ENCODE assay signal across 8 cellular contexts in genomic region chr7:143382126-143382790, GRCh38. TPM values are rescaled to one million over a fixed set of nuclear protein-coding genes. Genes with fewer than 3 reads are reported as not detected.
DNase-seq lines count a peak whose midpoint lies in the region; ATAC-seq, FAIRE-seq and TF ChIP-seq lines count a peak whose summit lies in the region.

No MANE protein-coding gene starts in this region.

- intact Hi-C loops in left lung (cut with DNase I) (no loop called here), testis (cut with DNase I; ENCODE audit: low total_unique reads) (no loop called here)

- peak overlapping the region; percentile 28 for H3K27ac Mint-ChIP-seq in T-helper 2 cell treated with Interferon-gamma antibody and Interleukin-4, amounts not matched to agents 5 μg/mL and 100 μg/mL, for 36 hours
- H3K27ac Mint-ChIP-seq in astrocyte (ENCODE audit: unreplicated experiment), result peak overlapping the region; percentile 73

- no peaks in the 10 kb centered on the region for H3K27me3 Mint-ChIP-seq in T-helper 2 cell treated with Interferon-gamma antibody and Interleukin-4, amounts not matched to agents 5 μg/mL and 100 μg/mL, for 36 hours (ENCODE audit: low read depth)
- H3K27me3 Mint-ChIP-seq in astrocyte (ENCODE audit: low read depth, unreplicated experiment), result no peaks in the 10 kb centered on the region

- peaks cover 53% of the 10 kb centered on the region for H3K4me1 ChIP-seq in astrocyte (ENCODE audit: insufficient read depth, low read length)
- peaks cover 26 to 78% of the 10 kb centered on the region in 2 donors for H3K4me1 ChIP-seq in left lung
- H3K4me1 ChIP-seq in testis, result peaks cover 50% of the 10 kb centered on the region

- H3K4me3 Mint-ChIP-seq in T-helper 2 cell treated with Interferon-gamma antibody and Interleukin-4, amounts not matched to agents 5 μg/mL and 100 μg/mL, for 36 hours, result no peak overlapping the region
- no peak overlapping the region for H3K4me3 Mint-ChIP-seq in astrocyte (ENCODE audit: unreplicated experiment)

- H3K79me2 ChIP-seq in astrocyte (ENCODE audit: insufficient read depth, low read length), result peaks cover 95% of the 10 kb centered on the region

- H3K36me3 Mint-ChIP-seq in T-helper 2 cell treated with Interferon-gamma antibody and Interleukin-4, amounts not matched to agents 5 μg/mL and 100 μg/mL, for 36 hours (ENCODE audit: low read depth), result peaks cover 5% of the 10 kb centered on the region
- H3K36me3 Mint-ChIP-seq in astrocyte (ENCODE audit: low read depth, unreplicated experiment), result peaks cover 8% of the 10 kb centered on the region

- H3K4me1 Mint-ChIP-seq in T-helper 2 cell treated with Interferon-gamma antibody and Interleukin-4, amounts not matched to agents 5 μg/mL and 100 μg/mL, for 36 hours (ENCODE audit: low read depth), result peaks cover 30% of the 10 kb centered on the region
- H3K4me1 Mint-ChIP-seq in astrocyte (ENCODE audit: low read depth, unreplicated experiment), result peaks cover 20% of the 10 kb centered on the region

- H3K4me3 ChIP-seq in astrocyte (ENCODE audit: insufficient read depth, low read depth, low read length) (peak overlapping the region; percentile 91), left lung (peak overlapping the region; percentile 92 to 98), testis (peak overlapping the region; percentile 93 to 98)

- no peaks in the 10 kb centered on the region for H3K9me3 Mint-ChIP-seq in T-helper 2 cell treated with Interferon-gamma antibody and Interleukin-4, amounts not matched to agents 5 μg/mL and 100 μg/mL, for 36 hours
- no peaks in the 10 kb centered on the region for H3K9me3 Mint-ChIP-seq in astrocyte (ENCODE audit: unreplicated experiment)

- ATAC-seq in left lung (no peak), HG03139 (IDR thresholded peaks at IDR 0.05; ENCODE audit: unreplicated experiment) (no peak)

- DNase-seq in T-helper 2 cell treated with Interferon-gamma antibody and Interleukin-4, amounts not matched to agents 5 μg/mL and 100 μg/mL, for 36 hours (ENCODE audit: low spot score), result no peak
- DNase-seq in T-helper 2 cell, result no peak
- no peak for DNase-seq in astrocyte (ENCODE audit: low read depth)
- peak; percentile 37 to 73 for DNase-seq in left lung
- DNase-seq in testis, result no peak
- DNase-seq in NCI-H526 treated with DMSO at 0.1 percent for 48 hours (lab: John Stamatoyannopoulos, UW), result no peak
- DNase-seq in cerebellar nuclear complex (lab: John Stamatoyannopoulos, UW), result no peak

- H3K9me3 ChIP-seq in astrocyte (ENCODE audit: insufficient read depth, low read depth, low read length), result no peaks in the 10 kb centered on the region
- H3K9me3 ChIP-seq in left lung, result no peaks in the 10 kb centered on the region
- no peaks in the 10 kb centered on the region for H3K9me3 ChIP-seq in testis

- peaks cover 38% of the 10 kb centered on the region for H3K36me3 ChIP-seq in astrocyte (ENCODE audit: insufficient read depth, low read length)
- H3K36me3 ChIP-seq in left lung, result peaks cover 0 to 27% of the 10 kb centered on the region in 2 donors
- H3K36me3 ChIP-seq in testis (ENCODE audit: low read depth, missing control alignments), result no peaks in the 10 kb centered on the region

- H4K20me1 ChIP-seq in astrocyte (ENCODE audit: insufficient read depth, low read length), result peaks cover 56% of the 10 kb centered on the region

- peak overlapping the region; percentile 99 for H3K9ac ChIP-seq in astrocyte (ENCODE audit: low read length)

- no peak for FAIRE-seq in astrocyte (lab: Jason Lieb, UNC)

- H3K27ac ChIP-seq in astrocyte (ENCODE audit: low read depth, low read length) (peak overlapping the region; percentile 99), left lung (peak overlapping the region; percentile 97 to 100), testis (peak overlapping the region; percentile 90 to 99)

- TF ChIP-seq CTCF in astrocyte (IDR thresholded peaks at IDR 0.05; ENCODE audit: insufficient read depth, low read depth, low read length) (no peak), left lung (IDR thresholded peaks at IDR 0.05) (no peak), testis (IDR thresholded peaks at IDR 0.05) (no peak)

- TF ChIP-seq POLR2A in testis (IDR thresholded peaks at IDR 0.05), result no peak

- 7 to 14% methylated on average over 9 to 20 of the region's 21 CpGs for WGBS in testis, 2 donors

- H3K27me3 ChIP-seq in astrocyte (ENCODE audit: insufficient read depth, low read length) (no peaks in the 10 kb centered on the region), left lung (no peaks in the 10 kb centered on the region), testis (no peaks in the 10 kb centered on the region)

- peak overlapping the region; percentile 97 for H3K4me2 ChIP-seq in astrocyte (ENCODE audit: low read length)

- no peak overlapping the region for H2AFZ ChIP-seq in astrocyte (ENCODE audit: low read depth, low read length)

RNA-seq across cellular contexts. Expression of gene ZYX, which starts 1.1 kb away (rescaled TPM):
- total RNA-seq in astrocyte, result 477 and 523 TPM in 2 replicates
- 100 to 1,000 TPM; 180 to 307 TPM for total RNA-seq in left lung
- total RNA-seq in testis, result 100 to 1,000 TPM; 164 to 222 TPM
- 190 TPM for polyA plus RNA-seq in testis (ENCODE audit: insufficient read depth, low read depth, low replicate concordance)

RNA-seq across cellular contexts. Expression of gene FAM131B, which starts 19.7 kb away (rescaled TPM):
- total RNA-seq in astrocyte (7.6 and 8.0 TPM in 2 replicates), left lung (1 to 10 TPM in 1 of 2 donors, under 1 TPM in 1; 0.60 to 1.6 TPM), testis (1 to 10 TPM; 1.2 TPM)
- polyA plus RNA-seq in testis (ENCODE audit: insufficient read depth, low read depth, low replicate concordance), result 1.2 TPM

RNA-seq across cellular contexts. Expression of gene EPHA1, which starts 26.4 kb away (rescaled TPM):
- total RNA-seq in astrocyte, result 0.96 and 2.6 TPM in 2 replicates
- 10 to 100 TPM; 11.6 to 16.1 TPM for total RNA-seq in left lung
- 1 to 10 TPM; 5.9 to 8.5 TPM for total RNA-seq in testis
- 9.8 TPM for polyA plus RNA-seq in testis (ENCODE audit: insufficient read depth, low read depth, low replicate concordance)

Comparison
In these comparisons a context has a peak if more than half of its experiments do, and no peak if none do; other contexts are left out.
1. DNase-seq: peak in left lung (2 of 2); none in T-helper 2 cell treated with Interferon-gamma antibody and Interleukin-4, amounts not matched to agents 5 μg/mL and 100 μg/mL, for 36 hours (single experiment), T-helper 2 cell (0 of 5), astrocyte (single experiment), testis (single experiment), NCI-H526 treated with DMSO at 0.1 percent for 48 hours (single experiment) and cerebellar nuclear complex (0 of 2).
2. Peak in every context shown above with its lines, with median percentiles within 50 percentile points of each other: H3K27ac ChIP-seq and H3K4me3 ChIP-seq.